In genomic region chr11:117000039-117000740, GRCh38 we compare ENCODE assay signal across 18 cellular contexts.
A peak's percentile ranks its signal among the peaks of the same experiment; 100 is the strongest.
DNase-seq lines count a peak whose midpoint lies in the region; TF ChIP-seq lines count a peak whose summit lies in the region.
"Had no signal": no experiment of that assay in that cellular context is flagged by ENCODE, and none has a peak within 500 bp of the region (broad histone marks: within the 10 kb centered on the region; RNA-seq: fewer than 3 reads in every experiment).

No MANE protein-coding gene starts in this region.

- peak overlapping the region in 7 of 11 experiments; percentile 9 to 75 (median 47); a peak in 12 of 22 replicates for H3K4me2 ChIP-seq in BLaER1 treated with 17β-estradiol and CSF1 and Interleukin-3, amounts not matched to agents 10 nM and 100 nM
- H3K4me2 ChIP-seq: hepatocyte had no signal

- intact Hi-C loops in esophagus squamous epithelium (cut with DNase I) = no loop called here

- no peaks in the 10 kb centered on the region for H3K9me3 ChIP-seq in BLaER1 treated with 17β-estradiol and CSF1 and Interleukin-3, amounts not matched to agents 10 nM and 100 nM (replicated peaks in 1 of 11)
- no peaks in the 10 kb centered on the region for H3K9me3 ChIP-seq in HEK293 (ENCODE audit: control insufficient read depth, insufficient read depth, low read depth, low read length)
- H3K9me3 ChIP-seq in esophagus squamous epithelium = no peaks in the 10 kb centered on the region
- H3K9me3 ChIP-seq: SJSA1 had no signal

- peaks cover 0 to 67% (median 26%) of the 10 kb centered on the region in 10 experiments; a peak in 14 of 20 replicates for H3K4me1 ChIP-seq in BLaER1 treated with 17β-estradiol and CSF1 and Interleukin-3, amounts not matched to agents 10 nM and 100 nM
- 0 out of 2 replicates have a peak, but pooled peaks cover 3% of the 10 kb centered on the region for H3K4me1 ChIP-seq in HEK293 (ENCODE audit: control insufficient read depth, insufficient read depth, low read length)
- H3K4me1 ChIP-seq in esophagus squamous epithelium = peaks cover 4 to 22% (median 9%) of the 10 kb centered on the region in 3 donors
- H3K4me1 ChIP-seq: SJSA1 had no signal

- peaks cover 48 to 81% of the 10 kb centered on the region in 2 donors for H3K4me1 Mint-ChIP-seq in immature natural killer cell

- no peaks in the 10 kb centered on the region for H3K27me3 ChIP-seq in BLaER1 treated with 17β-estradiol and CSF1 and Interleukin-3, amounts not matched to agents 10 nM and 100 nM
- H3K27me3 ChIP-seq in esophagus squamous epithelium = no peaks in the 10 kb centered on the region
- H3K27me3 ChIP-seq: hepatocyte, SJSA1 had no signal

- no peaks in the 10 kb centered on the region for H3K9me3 Mint-ChIP-seq in immature natural killer cell
- H3K9me3 Mint-ChIP-seq: activated CD4-positive, alpha-beta memory T cell treated with anti-CD3 and anti-CD28 coated beads for 36 hours; HFFc6; IgD-negative memory B cell had no signal

- no peak for TF ChIP-seq POLR2A in esophagus squamous epithelium (IDR thresholded peaks at IDR 0.05)

- H3K27ac ChIP-seq in BLaER1 treated with 17β-estradiol and CSF1 and Interleukin-3, amounts not matched to agents 10 nM and 100 nM = peak overlapping the region in 7 of 11 experiments; percentile 4 to 72 (median 52); a peak in 13 of 22 replicates
- H3K27ac ChIP-seq in HEK293 (ENCODE audit: extremely low read depth, low read depth, low read length) = no peak overlapping the region
- H3K27ac ChIP-seq in esophagus squamous epithelium = no peak overlapping the region
- H3K27ac ChIP-seq: hepatocyte, SJSA1 had no signal

- 21 to 24% methylated on average over 1 of the region's 1 CpG for WGBS in esophagus squamous epithelium, 2 donors

- POLR2A ChIA-PET in HEK293 (lab: Yijun Ruan, JAX) = no interaction called here

- DNase-seq in SIG-M5 treated with dmso at 0.1 percent for 504 hours (lab: John Stamatoyannopoulos, UW; ENCODE audit: unreplicated experiment) = peak; percentile 90
- DNase-seq in immature natural killer cell = no peak
- DNase-seq in activated T-cell treated with anti-CD3 and anti-CD28 coated beads, Interleukin-2, amount 50 U/mL, for 1 hour = no peak
- DNase-seq in esophagus squamous epithelium (lab: John Stamatoyannopoulos, UW) = no peak
- DNase-seq in epidermal melanocyte (ENCODE audit: insufficient read length, low spot score) = no peak
- DNase-seq in retina = no peak
- DNase-seq: activated CD4-positive, alpha-beta memory T cell treated with anti-CD3 and anti-CD28 coated beads for 36 hours; activated naive CD8-positive, alpha-beta T cell treated with anti-CD3 and anti-CD28 coated beads, Interleukin-2, amount 10 ng/mL, durations not matched to agents 7 days and 5 days; HFFc6; kidney; NCI-H1417 treated with DMSO at 0.1 percent for 48 hours; NCI-H446; stimulated activated CD4-positive, alpha-beta T cell treated with anti-CD3 and anti-CD28 coated beads, Interleukin-1b, Interleukin-23, amount 100 ng/mL, for 48 hours had no signal

- H3K36me3 ChIP-seq in BLaER1 treated with 17β-estradiol and CSF1 and Interleukin-3, amounts not matched to agents 10 nM and 100 nM = peaks cover 0 to 17% (median 4%) of the 10 kb centered on the region in 11 experiments; a peak in 6 of 22 replicates
- H3K36me3 ChIP-seq in HEK293 (ENCODE audit: control insufficient read depth in 2 of 2, insufficient read depth in 1 of 2, low read length in 2 of 2) (no peaks in the 10 kb centered on the region), esophagus squamous epithelium (peaks cover 0 to 5% (median 0%) of the 10 kb centered on the region in 3 donors)
- H3K36me3 ChIP-seq: SJSA1 had no signal

- TF ChIP-seq CTCF in HEK293 (tag by site-specific recombination; IDR thresholded peaks at IDR 0.05) (no peak), esophagus squamous epithelium (IDR thresholded peaks at IDR 0.05) (no peak)

- no peak overlapping the region for H3K4me3 Mint-ChIP-seq in immature natural killer cell
- H3K4me3 Mint-ChIP-seq: activated CD4-positive, alpha-beta memory T cell treated with anti-CD3 and anti-CD28 coated beads for 36 hours; activated naive CD8-positive, alpha-beta T cell treated with anti-CD3 and anti-CD28 coated beads, Interleukin-2, amount 10 ng/mL, durations not matched to agents 7 days and 5 days; HFFc6 had no signal

- peaks cover 0 to 98% (median 33%) of the 10 kb centered on the region in 11 experiments; a peak in 15 of 22 replicates for H4K20me1 ChIP-seq in BLaER1 treated with 17β-estradiol and CSF1 and Interleukin-3, amounts not matched to agents 10 nM and 100 nM

- H3K4me3 ChIP-seq in BLaER1 treated with 17β-estradiol and CSF1 and Interleukin-3, amounts not matched to agents 10 nM and 100 nM = no peak overlapping the region
- no peak overlapping the region for H3K4me3 ChIP-seq in HEK293 (ENCODE audit: low read depth, low read length)
- no peak overlapping the region for H3K4me3 ChIP-seq in esophagus squamous epithelium
- H3K4me3 ChIP-seq: hepatocyte, SJSA1 had no signal

- H3K9ac ChIP-seq in BLaER1 treated with 17β-estradiol and CSF1 and Interleukin-3, amounts not matched to agents 10 nM and 100 nM = peak overlapping the region in 1 of 11 experiments; percentile 16; a peak in 2 of 22 replicates

- CTCF ChIA-PET in HEK293 (lab: Yijun Ruan, JAX) = interaction anchor here (0.6 kb wide), 1 partner anchor 83 kb away, joined by 3 read pairs; no protein-coding TSS in a partner anchor

- peaks cover 0 to 4% (median 4%) of the 10 kb centered on the region in 3 donors for H3K36me3 Mint-ChIP-seq in immature natural killer cell

- H3K27me3 Mint-ChIP-seq in immature natural killer cell (ENCODE audit: low read depth in 3 of 3) = peaks cover 0 to 4% (median 3%) of the 10 kb centered on the region in 3 donors
- H3K27me3 Mint-ChIP-seq: activated CD4-positive, alpha-beta memory T cell treated with anti-CD3 and anti-CD28 coated beads for 36 hours; activated naive CD8-positive, alpha-beta T cell treated with anti-CD3 and anti-CD28 coated beads, Interleukin-2, amount 10 ng/mL, durations not matched to agents 7 days and 5 days; IgD-negative memory B cell had no signal

- peak overlapping the region in 5 of 6 donors; percentile 40 to 66 (median 60) for H3K27ac Mint-ChIP-seq in immature natural killer cell
- H3K27ac Mint-ChIP-seq: activated CD4-positive, alpha-beta memory T cell treated with anti-CD3 and anti-CD28 coated beads for 36 hours; activated naive CD8-positive, alpha-beta T cell treated with anti-CD3 and anti-CD28 coated beads, Interleukin-2, amount 10 ng/mL, durations not matched to agents 7 days and 5 days; HFFc6 had no signal

TF ChIP-seq in HEK293, 187 proteins besides CTCF, POLR2A, EP300 and RAD21:
- TF ChIP-seq ZNF335 (tag by site-specific recombination; conservative IDR thresholded peaks at IDR 0.05) (no peak), ZNF692 (tag by site-specific recombination; IDR thresholded peaks at IDR 0.05) (0 out of 2 replicates have a peak, but pooled peaks have one; percentile 16), SALL2 (tag by site-specific recombination; IDR thresholded peaks at IDR 0.05; ENCODE audit: borderline replicate concordance) (no peak)

Comparison
In these comparisons a context has a peak if more than half of its experiments do, and no peak if none do; other contexts are left out.
1. H3K27ac ChIP-seq: peak in BLaER1 treated with 17β-estradiol and CSF1 and Interleukin-3, amounts not matched to agents 10 nM and 100 nM (7 of 11); none in HEK293 (single experiment) and esophagus squamous epithelium (0 of 4).